ENCODE assay signal across 8 cellular contexts in genomic region chr12:12976366-12976765, GRCh38. TPM values are rescaled to one million over a fixed set of nuclear protein-coding genes. Genes with fewer than 3 reads are reported as not detected.
DNase-seq lines count a peak whose midpoint lies in the region; ATAC-seq and TF ChIP-seq lines count a peak whose summit lies in the region.

No MANE protein-coding gene starts in this region.

- H3K36me3 ChIP-seq in thoracic aorta (peaks cover 28% of the 10 kb centered on the region), endodermal cell (ENCODE audit: control insufficient read depth, insufficient read depth, low read length) (peaks cover 22% of the 10 kb centered on the region), BE2C (no peaks in the 10 kb centered on the region)

- ATAC-seq in thoracic aorta (ENCODE audit: insufficient number of reproducible peaks, low FRiP score, low read depth) (peak; percentile 90), GM21786 (IDR thresholded peaks at IDR 0.05; ENCODE audit: unreplicated experiment) (no peak)

- H3K4me3 Mint-ChIP-seq in endodermal cell: no peak overlapping the region

- DNase-seq in HPDE6-E6E7 (ENCODE audit: extremely low spot score) (peak; percentile 68), caudate nucleus (lab: John Stamatoyannopoulos, UW) (peak in 3 of 61 donors; percentile 9 to 14 (median 10)), kidney glomerular epithelial cell (lab: John Stamatoyannopoulos, UW) (peak; percentile 82), thoracic aorta (ENCODE audit: low spot score) (peak; percentile 31), endodermal cell (no peak), BE2C (no peak)
- DNase-seq in stimulated activated CD8-positive, alpha-beta memory T cell treated with anti-CD3 and anti-CD28 coated beads, Interleukin-4, amount 100 ng/mL, for 48 hours: no peak

- no peaks in the 10 kb centered on the region for H3K27me3 Mint-ChIP-seq in endodermal cell (ENCODE audit: insufficient read depth)

- peaks cover 36% of the 10 kb centered on the region for H3K36me3 Mint-ChIP-seq in endodermal cell (ENCODE audit: low read depth)

- WGBS in endodermal cell (ENCODE audit: insufficient coverage in 1 of 2, insufficient read length in 1 of 2), 2 experiments: 92 to 100% methylated on average over 2 of the region's 2 CpGs

- H3K4me3 ChIP-seq in thoracic aorta (peak overlapping the region; percentile 17), endodermal cell (ENCODE audit: low read length) (no peak overlapping the region), BE2C (ENCODE audit: low read depth, low read length) (no peak overlapping the region)

- no peak overlapping the region for H3K9ac ChIP-seq in endodermal cell (ENCODE audit: extremely low read depth, low read length, poor library complexity, severe bottlenecking)

- H3K4me1 ChIP-seq in thoracic aorta (ENCODE audit: control insufficient read depth in 1 of 2, low read depth in 2 of 2): peaks cover 15 to 46% of the 10 kb centered on the region in 2 donors
- no peaks in the 10 kb centered on the region for H3K4me1 ChIP-seq in endodermal cell (ENCODE audit: control insufficient read depth, insufficient read depth, low read length)
- no peaks in the 10 kb centered on the region for H3K4me1 ChIP-seq in BE2C

- H3K27me3 ChIP-seq in thoracic aorta (replicated peaks; ENCODE audit: insufficient read depth) (no peaks in the 10 kb centered on the region), endodermal cell (ENCODE audit: control insufficient read depth, insufficient read depth, low read length, poor library complexity, severe bottlenecking) (no peaks in the 10 kb centered on the region), BE2C (no peaks in the 10 kb centered on the region)

- H3K27ac ChIP-seq in caudate nucleus (ENCODE audit: low read depth, low read length): peak overlapping the region; percentile 79
- peak overlapping the region; percentile 85 to 89 for H3K27ac ChIP-seq in thoracic aorta
- no peak overlapping the region for H3K27ac ChIP-seq in endodermal cell (ENCODE audit: low read depth, low read length)

- TF ChIP-seq CTCF in thoracic aorta (IDR thresholded peaks at IDR 0.05): no peak
- TF ChIP-seq CTCF in endodermal cell (conservative IDR thresholded peaks at IDR 0.05): no peak
- TF ChIP-seq CTCF in BE2C (IDR thresholded peaks at IDR 0.05; ENCODE audit: low read depth, low read length): no peak

- H3K9me3 Mint-ChIP-seq in endodermal cell: peaks cover 11% of the 10 kb centered on the region

- no peaks in the 10 kb centered on the region for H3K4me1 Mint-ChIP-seq in endodermal cell

- H3K9me3 ChIP-seq in thoracic aorta (no peaks in the 10 kb centered on the region), endodermal cell (ENCODE audit: control insufficient read depth, low read length) (peaks cover 18% of the 10 kb centered on the region), BE2C (no peaks in the 10 kb centered on the region; the same call in 1 of the 2 replicates)

- H3K27ac Mint-ChIP-seq in endodermal cell: no peak overlapping the region

RNA-seq across cellular contexts. Expression of gene HEBP1, which starts 23.7 kb away (rescaled TPM):
- total RNA-seq in thoracic aorta: 10 to 100 TPM; 39.9 to 57.8 TPM
- 10 to 100 TPM; 27.4 to 29.1 TPM for total RNA-seq in endodermal cell
- polyA plus RNA-seq in endodermal cell (2013, experiment 1 of 2): 38.6 TPM
- 38.0 TPM for polyA plus RNA-seq in endodermal cell (2013, experiment 2 of 2)
- polyA plus RNA-seq in BE2C (2012; ENCODE audit: insufficient read depth, insufficient read length, low read depth): 1.4 TPM

RNA-seq across cellular contexts. Expression of gene GPRC5D, which starts 24.4 kb away (rescaled TPM):
- not detected for total RNA-seq in thoracic aorta
- not detected for total RNA-seq in endodermal cell
- not detected for polyA plus RNA-seq in endodermal cell (2013, experiment 1 of 2)
- not detected for polyA plus RNA-seq in endodermal cell (2013, experiment 2 of 2)
- 1.3 TPM for polyA plus RNA-seq in BE2C (2012; ENCODE audit: insufficient read depth, insufficient read length, low read depth)

Comparison
In these comparisons a context has a peak if more than half of its experiments do, and no peak if none do; other contexts are left out.
1. DNase-seq: peak in HPDE6-E6E7 (single experiment), kidney glomerular epithelial cell (single experiment) and thoracic aorta (single experiment); none in endodermal cell (single experiment), stimulated activated CD8-positive, alpha-beta memory T cell treated with anti-CD3 and anti-CD28 coated beads, Interleukin-4, amount 100 ng/mL, for 48 hours (single experiment) and BE2C (single experiment).